In the genomic region with DNA sequence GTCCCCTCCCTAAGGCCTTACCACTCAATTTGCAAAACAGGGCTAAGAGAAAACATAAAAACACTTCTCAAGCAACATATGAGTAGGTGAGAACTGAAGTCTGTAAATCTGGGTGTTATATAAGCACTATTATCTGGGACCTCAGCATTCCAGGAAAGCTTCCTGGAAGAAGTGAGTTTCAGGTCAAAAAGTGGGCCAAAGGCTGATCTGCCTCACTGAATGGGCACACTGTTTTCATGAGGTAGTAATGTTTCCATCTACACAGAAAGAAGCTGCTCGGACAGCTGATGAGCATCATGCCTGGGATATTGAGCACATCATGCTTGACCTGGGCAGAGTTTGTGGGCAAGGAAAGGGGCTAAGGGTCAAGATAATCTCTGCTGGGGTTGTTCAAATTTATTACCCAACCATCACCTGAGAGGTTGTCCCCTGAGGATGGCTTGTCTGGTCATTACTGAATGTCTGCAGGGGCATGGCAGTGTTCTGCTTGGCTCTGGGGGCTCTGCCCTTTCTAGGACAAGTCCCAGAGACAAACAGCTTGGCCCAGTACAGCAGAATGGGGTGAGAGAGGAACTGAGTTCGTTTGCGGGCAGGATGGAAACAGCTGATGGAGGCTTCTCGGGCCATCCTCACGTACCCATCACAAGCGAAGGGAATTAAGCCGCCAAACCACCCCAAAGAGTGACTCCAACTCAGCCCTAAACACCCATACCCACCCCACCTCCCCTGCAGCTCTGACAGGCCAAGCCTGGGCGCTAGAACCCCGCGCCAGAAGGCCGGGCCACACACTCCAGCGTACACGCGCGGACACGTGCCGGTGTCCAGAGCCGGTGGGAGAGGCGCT, we compare ENCODE assay signal across 8 cellular contexts. TPM values are rescaled to one million over a fixed set of nuclear protein-coding genes. Genes with fewer than 3 reads are reported as not detected.
DNase-seq lines count a peak whose midpoint lies in the region; ATAC-seq and TF ChIP-seq lines count a peak whose summit lies in the region.

No MANE protein-coding gene starts in this region.

- H3K79me2 ChIP-seq in DOHH2 (ENCODE audit: control insufficient read depth, low read length): no peaks in the 10 kb centered on the region

- no peak for TF ChIP-seq POLR2A in uterus (IDR thresholded peaks at IDR 0.05)

- ATAC-seq in HG03354 (IDR thresholded peaks at IDR 0.05; ENCODE audit: poor library complexity, severe bottlenecking, unreplicated experiment) (peak; percentile 40), memory B cell (ENCODE audit: low read depth) (peak; percentile 16), omental fat pad (ENCODE audit: low FRiP score) (no peak)

- in situ Hi-C loops in astrocyte of the cerebellum (cut with HindIII; ENCODE audit: low sequenced_read_pairs): no loop called here

- no peak overlapping the region for H3K4me3 ChIP-seq in DOHH2 (ENCODE audit: low read length)
- peak overlapping the region; percentile 60 for H3K4me3 ChIP-seq in astrocyte of the cerebellum (ENCODE audit: low read depth, low read length)
- H3K4me3 ChIP-seq in uterus: peak overlapping the region in 1 of 2 donors; percentile 44

- H3K36me3 ChIP-seq in DOHH2 (ENCODE audit: control insufficient read depth, low read length) (no peaks in the 10 kb centered on the region), uterus (no peaks in the 10 kb centered on the region)

- H3K4me1 Mint-ChIP-seq in memory B cell: peaks cover 14% of the 10 kb centered on the region

- intact Hi-C loops in uterus (cut with DNase I; ENCODE audit: low total_unique reads): no loop called here

- peak overlapping the region; percentile 86 for H3K4me3 Mint-ChIP-seq in memory B cell

- H3K36me3 Mint-ChIP-seq in memory B cell: no peaks in the 10 kb centered on the region

- no peaks in the 10 kb centered on the region for H4K20me1 ChIP-seq in DOHH2 (ENCODE audit: control insufficient read depth, insufficient read depth, low read depth, low read length)

- H3K27me3 Mint-ChIP-seq in memory B cell: no peaks in the 10 kb centered on the region

- H3K4me1 ChIP-seq in DOHH2 (ENCODE audit: control insufficient read depth, low read length): 0 out of 2 replicates have a peak, but pooled peaks cover 3% of the 10 kb centered on the region
- H3K4me1 ChIP-seq in uterus: no peaks in the 10 kb centered on the region

- 0 out of 2 replicates have a peak, but pooled peaks cover 6% of the 10 kb centered on the region for H3F3A ChIP-seq in DOHH2 (ENCODE audit: control insufficient read depth, insufficient read depth)

- no peaks in the 10 kb centered on the region for H3K9me3 ChIP-seq in DOHH2 (ENCODE audit: control insufficient read depth, insufficient read depth, low read length)
- H3K9me3 ChIP-seq in uterus: no peaks in the 10 kb centered on the region

- TF ChIP-seq CTCF in DOHH2 (IDR thresholded peaks at IDR 0.05; ENCODE audit: low read depth, low read length, poor library complexity, severe bottlenecking) (no peak), astrocyte of the cerebellum (IDR thresholded peaks at IDR 0.05; ENCODE audit: low read depth, low read length, missing control alignments) (no peak), uterus (IDR thresholded peaks at IDR 0.05) (no peak), omental fat pad (IDR thresholded peaks at IDR 0.05) (no peak)

- DNase-seq in astrocyte of the cerebellum (ENCODE audit: low read depth): no peak
- peak; percentile 14 to 55 for DNase-seq in memory B cell (ENCODE audit: low spot score in 2 of 2)
- no peak for DNase-seq in uterus
- DNase-seq in NCI-H2029 (lab: John Stamatoyannopoulos, UW): no peak
- DNase-seq in NCI-H2081 treated with DMSO at 0.1 percent for 48 hours (lab: John Stamatoyannopoulos, UW): no peak
- DNase-seq in omental fat pad (ENCODE audit: low spot score): no peak

- H3K9me3 Mint-ChIP-seq in memory B cell: no peaks in the 10 kb centered on the region

- peak overlapping the region; percentile 53 for H3K27ac Mint-ChIP-seq in memory B cell

- peak overlapping the region; percentile 61; the same call in 1 of the 2 replicates for H3K4me2 ChIP-seq in DOHH2 (ENCODE audit: low read length)

- peaks cover 51% of the 10 kb centered on the region for H3K27me3 ChIP-seq in DOHH2 (ENCODE audit: control insufficient read depth, low read length)
- no peaks in the 10 kb centered on the region for H3K27me3 ChIP-seq in uterus

- H3K27ac ChIP-seq in DOHH2 (ENCODE audit: low read depth, low read length): no peak overlapping the region
- H3K27ac ChIP-seq in uterus: peak overlapping the region; percentile 88 to 89

- H3K9me2 ChIP-seq in DOHH2 (replicated peaks; ENCODE audit: control insufficient read depth, low read length): no peaks in the 10 kb centered on the region

RNA-seq across cellular contexts. Expression of a gene that starts 1.2 kb away (rescaled TPM):
- 10 to 100 TPM in 2 of 4 donors, 1 to 10 TPM in 2; 9.5 to 32.2 (median 13.5) TPM for total RNA-seq in uterus
- total RNA-seq in omental fat pad: 10 to 100 TPM in 1 of 4 donors, 1 to 10 TPM in 3; 2.3 to 27.6 (median 6.4) TPM

Comparison
In these comparisons a context has a peak if more than half of its experiments do, and no peak if none do; other contexts are left out.
1. DNase-seq: peak in memory B cell (2 of 2); none in astrocyte of the cerebellum (single experiment), uterus (0 of 2), NCI-H2029 (single experiment), NCI-H2081 treated with DMSO at 0.1 percent for 48 hours (single experiment) and omental fat pad (single experiment).